ENCODE assay signal across 11 cellular contexts in the genomic region with DNA sequence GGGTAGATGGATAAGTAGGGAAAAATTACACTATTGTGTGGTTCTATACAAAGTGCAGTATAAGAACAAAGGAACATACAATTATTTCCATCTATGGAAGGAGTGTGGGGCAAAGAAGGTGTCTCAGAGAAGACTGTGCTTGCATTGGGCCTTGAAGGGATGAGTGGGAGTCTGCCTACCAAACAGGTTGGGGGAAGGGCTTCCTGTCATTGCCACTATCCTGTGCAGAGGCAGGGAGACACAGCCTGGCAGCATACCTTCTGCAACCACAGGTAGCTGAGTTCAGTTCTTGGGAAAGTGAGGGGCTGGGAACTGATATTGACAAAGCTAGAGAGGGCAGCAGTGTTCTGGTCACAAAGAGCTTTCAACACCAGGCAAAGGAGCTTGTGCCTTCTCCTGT.
"Had no signal": no experiment of that assay in that cellular context is flagged by ENCODE, and none has a peak within 500 bp of the region (broad histone marks: within the 10 kb centered on the region; RNA-seq: fewer than 3 reads in every experiment).

No MANE protein-coding gene starts in this region.

- H3K27me3 ChIP-seq: adrenal gland, hepatocyte had no signal

- H3K27ac ChIP-seq: prostate gland, spleen, stomach had no signal

- ATAC-seq: sciatic nerve had no signal

- H3K4me1 ChIP-seq: prostate gland had no signal

- H3K27ac Mint-ChIP-seq: activated naive CD4-positive, alpha-beta T cell treated with anti-CD3 and anti-CD28 coated beads for 36 hours; activated T-helper 2 cell treated with anti-CD3 and anti-CD28 coated beads, Interferon-gamma antibody, Interleukin-2, Interleukin-4, amounts not matched to agents 10 μg/mL and 5 μg/mL and 100 μg/mL, durations not matched to agents 14 hours and 24 hours and 36 hours; T-helper 2 cell treated with Interferon-gamma antibody and Interleukin-4, amounts not matched to agents 5 μg/mL and 100 μg/mL, for 36 hours had no signal

- H3K4me3 Mint-ChIP-seq: activated naive CD4-positive, alpha-beta T cell treated with anti-CD3 and anti-CD28 coated beads for 36 hours; T-helper 2 cell treated with Interferon-gamma antibody and Interleukin-4, amounts not matched to agents 5 μg/mL and 100 μg/mL, for 36 hours had no signal

- H3K36me3 ChIP-seq: adrenal gland, prostate gland had no signal

- DNase-seq: activated naive CD4-positive, alpha-beta T cell treated with anti-CD3 and anti-CD28 coated beads for 36 hours; kidney; midbrain; spleen; stomach had no signal

- H3K4me3 ChIP-seq: adrenal gland, hepatocyte, prostate gland, spleen, stomach had no signal

- H3K9me3 Mint-ChIP-seq: activated naive CD4-positive, alpha-beta T cell treated with anti-CD3 and anti-CD28 coated beads for 36 hours; activated T-helper 2 cell treated with anti-CD3 and anti-CD28 coated beads, Interferon-gamma antibody, Interleukin-2, Interleukin-4, amounts not matched to agents 10 μg/mL and 5 μg/mL and 100 μg/mL, durations not matched to agents 14 hours and 24 hours and 36 hours; T-helper 2 cell treated with Interferon-gamma antibody and Interleukin-4, amounts not matched to agents 5 μg/mL and 100 μg/mL, for 36 hours had no signal

- H3K9me3 ChIP-seq: adrenal gland, prostate gland, spleen, stomach had no signal
